Comparison of ENCODE assay signal across 1 cellular context in the genomic region with DNA sequence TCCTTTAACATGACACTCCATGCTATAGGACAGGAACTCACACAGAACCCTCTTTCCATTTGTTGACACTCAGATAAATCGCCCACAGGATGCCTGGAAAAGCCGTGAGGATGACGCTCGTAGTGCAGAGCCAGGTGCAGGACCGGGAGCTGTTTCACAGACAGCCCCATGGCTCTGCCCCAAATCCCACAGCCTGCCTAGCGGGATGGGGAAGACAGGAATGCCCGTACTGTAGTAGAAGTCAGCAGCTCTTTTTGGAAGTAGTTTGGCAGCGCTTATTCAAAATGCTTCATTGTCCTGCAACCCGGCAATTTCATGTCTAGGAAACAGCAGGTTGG.
TF ChIP-seq lines count a peak whose summit lies in the region.

No MANE protein-coding gene starts in this region.

TF ChIP-seq in HepG2, 621 proteins besides CTCF, POLR2A, EP300 and RAD21 (continued from another document):
- TF ChIP-seq, protein P1, sequence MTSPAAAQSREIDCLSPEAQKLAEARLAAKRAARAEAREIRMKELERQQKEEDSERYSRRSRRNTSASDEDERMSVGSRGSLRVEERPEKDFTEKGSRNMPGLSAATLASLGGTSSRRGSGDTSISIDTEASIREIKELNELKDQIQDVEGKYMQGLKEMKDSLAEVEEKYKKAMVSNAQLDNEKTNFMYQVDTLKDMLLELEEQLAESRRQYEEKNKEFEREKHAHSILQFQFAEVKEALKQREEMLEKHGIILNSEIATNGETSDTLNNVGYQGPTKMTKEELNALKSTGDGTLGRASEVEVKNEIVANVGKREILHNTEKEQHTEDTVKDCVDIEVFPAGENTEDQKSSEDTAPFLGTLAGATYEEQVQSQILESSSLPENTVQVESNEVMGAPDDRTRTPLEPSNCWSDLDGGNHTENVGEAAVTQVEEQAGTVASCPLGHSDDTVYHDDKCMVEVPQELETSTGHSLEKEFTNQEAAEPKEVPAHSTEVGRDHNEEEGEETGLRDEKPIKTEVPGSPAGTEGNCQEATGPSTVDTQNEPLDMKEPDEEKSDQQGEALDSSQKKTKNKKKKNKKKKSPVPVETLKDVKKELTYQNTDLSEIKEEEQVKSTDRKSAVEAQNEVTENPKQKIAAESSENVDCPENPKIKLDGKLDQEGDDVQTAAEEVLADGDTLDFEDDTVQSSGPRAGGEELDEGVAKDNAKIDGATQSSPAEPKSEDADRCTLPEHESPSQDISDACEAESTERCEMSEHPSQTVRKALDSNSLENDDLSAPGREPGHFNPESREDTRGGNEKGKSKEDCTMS (CRISPR knock-in tag; conservative IDR thresholded peaks at IDR 0.05): no peak
- TF ChIP-seq ZNF776 (CRISPR knock-in tag; IDR thresholded peaks at IDR 0.05) (no peak), FOXO1 (CRISPR knock-in tag; IDR thresholded peaks at IDR 0.05) (no peak), ZNF318 (CRISPR knock-in tag; IDR thresholded peaks at IDR 0.05) (no peak), NCOR1 (IDR thresholded peaks at IDR 0.05; ENCODE audit: borderline replicate concordance, low read length) (no peak), GATAD2A (CRISPR knock-in tag; IDR thresholded peaks at IDR 0.05) (no peak), ZNF232 (CRISPR knock-in tag; IDR thresholded peaks at IDR 0.05; ENCODE audit: borderline replicate concordance) (no peak), ARHGAP35 (CRISPR knock-in tag; IDR thresholded peaks at IDR 0.05; ENCODE audit: borderline replicate concordance) (no peak)
